Comparison of ENCODE assay signal across 14 cellular contexts in genomic region chr10:5285186-5285585, GRCh38.
DNase-seq lines count a peak whose midpoint lies in the region; ATAC-seq and TF ChIP-seq lines count a peak whose summit lies in the region.
"Had no signal": no experiment of that assay in that cellular context is flagged by ENCODE, and none has a peak within 500 bp of the region (broad histone marks: within the 10 kb centered on the region; RNA-seq: fewer than 3 reads in every experiment).

No MANE protein-coding gene starts in this region.

- no peak for ATAC-seq in HG03097 (IDR thresholded peaks at IDR 0.05; ENCODE audit: low FRiP score, unreplicated experiment)
- no peak for ATAC-seq in CD4-positive, alpha-beta T cell (ENCODE audit: poor library complexity)

- peak overlapping the region; percentile 84 for H3K27ac Mint-ChIP-seq in activated naive CD4-positive, alpha-beta T cell treated with anti-CD3 and anti-CD28 coated beads, Interleukin-2, amount 10 ng/mL, durations not matched to agents 7 days and 5 days
- no peak overlapping the region for H3K27ac Mint-ChIP-seq in CD4-positive, alpha-beta T cell

- H3K36me3 ChIP-seq in parathyroid adenoma (ENCODE audit: control insufficient read depth, insufficient read depth, low read length) (no peaks in the 10 kb centered on the region), Karpas-422 (ENCODE audit: insufficient read depth, low read length) (no peaks in the 10 kb centered on the region)

- H3K4me3 Mint-ChIP-seq in activated naive CD4-positive, alpha-beta T cell treated with anti-CD3 and anti-CD28 coated beads, Interleukin-2, amount 10 ng/mL, durations not matched to agents 7 days and 5 days: no peak overlapping the region
- H3K4me3 Mint-ChIP-seq in CD4-positive, alpha-beta T cell: no peak overlapping the region

- CTCF ChIA-PET in activated naive CD4-positive, alpha-beta T cell treated with anti-CD3 and anti-CD28 coated beads, Interleukin-2, amount 10 ng/mL, durations not matched to agents 7 days and 5 days (lab: Charles Lee): interaction anchor here (0.7 to 4.2 kb wide), 8 partner anchors 8 to 470 kb away, joined by 3 to 58 read pairs (median 4); partner anchors contain the start of gene TUBAL3
- CTCF ChIA-PET in CD4-positive, alpha-beta T cell (lab: Charles Lee): interaction anchor here (1.2 to 4.2 kb wide), 2 partner anchors 14 to 435 kb away, joined by 4 to 18 read pairs; no protein-coding TSS in a partner anchor

- no peaks in the 10 kb centered on the region for H3K9me2 ChIP-seq in Karpas-422 (replicated peaks; ENCODE audit: insufficient read depth, low read length)

- H2AFZ ChIP-seq in parathyroid adenoma: peak overlapping the region; percentile 83
- H2AFZ ChIP-seq in Karpas-422 (ENCODE audit: low read length): no peak overlapping the region

- H4K20me1 ChIP-seq in Karpas-422 (ENCODE audit: insufficient read depth, low read depth, low read length): no peaks in the 10 kb centered on the region

- no peaks in the 10 kb centered on the region for H3K79me2 ChIP-seq in parathyroid adenoma
- H3K79me2 ChIP-seq in Karpas-422 (ENCODE audit: low read length): no peaks in the 10 kb centered on the region

- no peaks in the 10 kb centered on the region for H3K27me3 Mint-ChIP-seq in activated naive CD4-positive, alpha-beta T cell treated with anti-CD3 and anti-CD28 coated beads, Interleukin-2, amount 10 ng/mL, durations not matched to agents 7 days and 5 days
- H3K27me3 Mint-ChIP-seq in CD4-positive, alpha-beta T cell: peaks cover 5% of the 10 kb centered on the region

- POLR2A ChIA-PET in CD4-positive, alpha-beta T cell (lab: Charles Lee): no interaction called here

- H3K9ac ChIP-seq in parathyroid adenoma (no peak overlapping the region), Karpas-422 (ENCODE audit: low read length) (no peak overlapping the region)
- H3K9ac ChIP-seq: KMS-11 had no signal

- H3K27ac ChIP-seq in HL-60 (replicated peaks): peak overlapping the region; percentile 77
- H3K27ac ChIP-seq in parathyroid adenoma: peak overlapping the region; percentile 67
- H3K27ac ChIP-seq in Karpas-422 (ENCODE audit: low read length): no peak overlapping the region
- no peak overlapping the region for H3K27ac ChIP-seq in CD4-positive, alpha-beta T cell (ENCODE audit: low read depth, low read length)
- H3K27ac ChIP-seq: KMS-11 had no signal

- peak overlapping the region; percentile 21 for H3K4me2 ChIP-seq in parathyroid adenoma (ENCODE audit: low read length)
- no peak overlapping the region for H3K4me2 ChIP-seq in Karpas-422 (ENCODE audit: low read depth, low read length, poor library complexity, severe bottlenecking)
- H3K4me2 ChIP-seq: KMS-11 had no signal

- H3K9me3 ChIP-seq in parathyroid adenoma (ENCODE audit: control insufficient read depth, low read length) (no peaks in the 10 kb centered on the region), Karpas-422 (ENCODE audit: low read length) (no peaks in the 10 kb centered on the region)
- no peaks in the 10 kb centered on the region for H3K9me3 ChIP-seq in CD4-positive, alpha-beta T cell (ENCODE audit: control insufficient read depth, low read length)

- peaks cover 6% of the 10 kb centered on the region for H3K9me3 Mint-ChIP-seq in activated naive CD4-positive, alpha-beta T cell treated with anti-CD3 and anti-CD28 coated beads, Interleukin-2, amount 10 ng/mL, durations not matched to agents 7 days and 5 days
- H3K9me3 Mint-ChIP-seq in CD4-positive, alpha-beta T cell: no peaks in the 10 kb centered on the region

- peaks cover 24% of the 10 kb centered on the region for H3K36me3 Mint-ChIP-seq in activated naive CD4-positive, alpha-beta T cell treated with anti-CD3 and anti-CD28 coated beads, Interleukin-2, amount 10 ng/mL, durations not matched to agents 7 days and 5 days
- no peaks in the 10 kb centered on the region for H3K36me3 Mint-ChIP-seq in CD4-positive, alpha-beta T cell (ENCODE audit: low read depth)

- H3K27me3 ChIP-seq in HL-60 (ENCODE audit: insufficient read depth, poor library complexity, severe bottlenecking) (no peaks in the 10 kb centered on the region), parathyroid adenoma (ENCODE audit: control insufficient read depth, insufficient read depth, low read length) (no peaks in the 10 kb centered on the region), Karpas-422 (ENCODE audit: low read length) (no peaks in the 10 kb centered on the region)
- H3K27me3 ChIP-seq in CD4-positive, alpha-beta T cell (ENCODE audit: control insufficient read depth, insufficient read depth, low read length): no peaks in the 10 kb centered on the region

- H3K4me1 ChIP-seq in parathyroid adenoma (peaks cover 7% of the 10 kb centered on the region), Karpas-422 (ENCODE audit: low read length) (peaks cover 3% of the 10 kb centered on the region)

- intact Hi-C loops in CD4-positive, alpha-beta T cell (cut with DNase I, micrococcal nuclease): no loop called here

- no peak for DNase-seq in activated naive CD4-positive, alpha-beta T cell treated with anti-CD3 and anti-CD28 coated beads, Interleukin-2, amount 10 ng/mL, durations not matched to agents 7 days and 5 days
- no peak for DNase-seq in activated naive CD4-positive, alpha-beta T cell (lab: John Stamatoyannopoulos, UW)
- DNase-seq in HL-60 (ENCODE audit: low read depth in 1 of 2, low spot score in 1 of 2): no peak
- peak; percentile 88 to 97 for DNase-seq in dermis microvascular lymphatic vessel endothelial cell (ENCODE audit: low read depth in 2 of 2)
- DNase-seq in Karpas-422: no peak
- no peak for DNase-seq in CD4-positive, alpha-beta T cell
- DNase-seq: CD4-positive, CD25-positive, alpha-beta regulatory T cell; DMS79 treated with DMSO at 0.1 percent for 48 hours; NCI-H1105 treated with DMSO at 0.1 percent for 48 hours; NCI-H187; NCI-H446 had no signal

- TF ChIP-seq CTCF in HL-60 (IDR thresholded peaks at IDR 0.05; ENCODE audit: insufficient read depth, low read length) (no peak), parathyroid adenoma (IDR thresholded peaks at IDR 0.05) (no peak)
- no peak for TF ChIP-seq CTCF in CD4-positive, alpha-beta T cell (IDR thresholded peaks at IDR 0.05)

- peaks cover 56% of the 10 kb centered on the region for H3K4me1 Mint-ChIP-seq in activated naive CD4-positive, alpha-beta T cell treated with anti-CD3 and anti-CD28 coated beads, Interleukin-2, amount 10 ng/mL, durations not matched to agents 7 days and 5 days
- peaks cover 19% of the 10 kb centered on the region for H3K4me1 Mint-ChIP-seq in CD4-positive, alpha-beta T cell (ENCODE audit: low read depth)

- no peak overlapping the region for H3K4me3 ChIP-seq in HL-60 (replicated peaks; ENCODE audit: insufficient read depth, low read length)
- H3K4me3 ChIP-seq in parathyroid adenoma (ENCODE audit: low read depth, low read length): no peak overlapping the region
- no peak overlapping the region for H3K4me3 ChIP-seq in Karpas-422 (ENCODE audit: low read length)

Comparison
In these comparisons a context has a peak if more than half of its experiments do, and no peak if none do; other contexts are left out.
1. DNase-seq: peak in dermis microvascular lymphatic vessel endothelial cell (2 of 2); none in activated naive CD4-positive, alpha-beta T cell treated with anti-CD3 and anti-CD28 coated beads, Interleukin-2, amount 10 ng/mL, durations not matched to agents 7 days and 5 days (single experiment), activated naive CD4-positive, alpha-beta T cell (0 of 4), HL-60 (0 of 2), Karpas-422 (single experiment) and CD4-positive, alpha-beta T cell (0 of 10).
2. H3K27ac ChIP-seq: peak in HL-60 (single experiment) and parathyroid adenoma (single experiment); none in Karpas-422 (single experiment) and CD4-positive, alpha-beta T cell (single experiment).